In genomic region chr7:2521341-2521745, GRCh38 we compare ENCODE assay signal across 9 cellular contexts. TPM values are rescaled to one million over a fixed set of nuclear protein-coding genes. Genes with fewer than 3 reads are reported as not detected.
DNase-seq lines count a peak whose midpoint lies in the region; ATAC-seq and TF ChIP-seq lines count a peak whose summit lies in the region.
"Had no signal": no experiment of that assay in that cellular context is flagged by ENCODE, and none has a peak within 500 bp of the region (broad histone marks: within the 10 kb centered on the region; RNA-seq: fewer than 3 reads in every experiment).

No MANE protein-coding gene starts in this region.

- intact Hi-C loops in dendritic cell treated with granulocyte-macrophage colony-stimulating factor and Interleukin-4, amounts not matched to agents 40 ng/mL and 50 ng/mL, for 4 days (cut with micrococcal nuclease) = loop anchor here (5.0 to 10.0 kb wide), 2 partner anchors 36 to 113 kb away; partner anchors contain the start of genes BRAT1, IQCE and TTYH3

- no peak for TF ChIP-seq POLR2A in NB4 (IDR thresholded peaks at IDR 0.05; ENCODE audit: extremely low read depth, insufficient read length)

- no peak for ATAC-seq in GM19467 (IDR thresholded peaks at IDR 0.05; ENCODE audit: unreplicated experiment)

- no peaks in the 10 kb centered on the region for H3K9me3 Mint-ChIP-seq in dendritic cell treated with granulocyte-macrophage colony-stimulating factor and Interleukin-4, amounts not matched to agents 40 ng/mL and 50 ng/mL, for 4 days
- no peaks in the 10 kb centered on the region for H3K9me3 Mint-ChIP-seq in neural crest cell

- CTCF ChIA-PET in BJ (lab: Yijun Ruan, JAX) = interaction anchor here (1.0 to 1.6 kb wide), 2 partner anchors 53 to 56 kb away, joined by 3 read pairs; no protein-coding TSS in a partner anchor

- peaks cover 8% of the 10 kb centered on the region for H3K27me3 Mint-ChIP-seq in dendritic cell treated with granulocyte-macrophage colony-stimulating factor and Interleukin-4, amounts not matched to agents 40 ng/mL and 50 ng/mL, for 4 days
- peaks cover 9% of the 10 kb centered on the region for H3K27me3 Mint-ChIP-seq in neural crest cell (ENCODE audit: low read depth)

- DNase-seq in BJ (ENCODE audit: low read depth) (no peak), NB4 (ENCODE audit: low read depth) (no peak), neural crest cell (ENCODE audit: low read depth, low spot score) (no peak), RKO (ENCODE audit: low spot score) (no peak), NCI-H1417 treated with DMSO at 0.1 percent for 48 hours (lab: John Stamatoyannopoulos, UW) (no peak)
- DNase-seq in stimulated activated naive CD4-positive, alpha-beta T cell (lab: John Stamatoyannopoulos, UW) = no peak
- DNase-seq: MG63 had no signal

- POLR2A ChIA-PET in BJ (lab: Charles Lee) = no interaction called here

- TF ChIP-seq CTCF in BJ (IDR thresholded peaks at IDR 0.05; ENCODE audit: insufficient read depth, low read depth, low read length) = no peak
- no peak for TF ChIP-seq CTCF in NB4 (IDR thresholded peaks at IDR 0.05; ENCODE audit: low read depth, low read length)
- no peak for TF ChIP-seq CTCF in neural crest cell (conservative IDR thresholded peaks at IDR 0.05)

- H3K4me3 ChIP-seq in BJ (ENCODE audit: low read depth, low read length) (peak overlapping the region; percentile 52), NB4 (ENCODE audit: low read depth, low read length) (peak overlapping the region; percentile 7)
- H3K4me3 ChIP-seq: MG63 had no signal

- peak overlapping the region; percentile 87 for H3K27ac Mint-ChIP-seq in dendritic cell treated with granulocyte-macrophage colony-stimulating factor and Interleukin-4, amounts not matched to agents 40 ng/mL and 50 ng/mL, for 4 days
- peak overlapping the region; percentile 71 for H3K27ac Mint-ChIP-seq in neural crest cell (ENCODE audit: unreplicated experiment)

- peaks cover 69% of the 10 kb centered on the region for H3K4me1 Mint-ChIP-seq in dendritic cell treated with granulocyte-macrophage colony-stimulating factor and Interleukin-4, amounts not matched to agents 40 ng/mL and 50 ng/mL, for 4 days (ENCODE audit: low read depth)
- H3K4me1 Mint-ChIP-seq in neural crest cell = peaks cover 52% of the 10 kb centered on the region

- peak overlapping the region; percentile 100 for H3K4me3 Mint-ChIP-seq in dendritic cell treated with granulocyte-macrophage colony-stimulating factor and Interleukin-4, amounts not matched to agents 40 ng/mL and 50 ng/mL, for 4 days
- peak overlapping the region; percentile 87 for H3K4me3 Mint-ChIP-seq in neural crest cell

- no peaks in the 10 kb centered on the region for H3K27me3 ChIP-seq in BJ (ENCODE audit: control insufficient read depth, insufficient read depth, low read length)
- H3K27me3 ChIP-seq: MG63 had no signal

- peaks cover 57% of the 10 kb centered on the region for H3K36me3 Mint-ChIP-seq in dendritic cell treated with granulocyte-macrophage colony-stimulating factor and Interleukin-4, amounts not matched to agents 40 ng/mL and 50 ng/mL, for 4 days (ENCODE audit: low read depth)
- H3K36me3 Mint-ChIP-seq in neural crest cell (ENCODE audit: low read depth) = no peaks in the 10 kb centered on the region

- peaks cover 5% of the 10 kb centered on the region for H3K36me3 ChIP-seq in BJ (ENCODE audit: control insufficient read depth, insufficient read depth, low read length)
- H3K36me3 ChIP-seq: MG63 had no signal

RNA-seq across cellular contexts. Expression of gene LFNG, which starts 1.8 kb away (rescaled TPM):
- 2.0 and 3.1 TPM in 2 replicates for polyA plus RNA-seq in BJ (2011; rRNA removed)
- 2.2 TPM in 2 replicates for polyA minus RNA-seq in BJ (2011; rRNA and poly(A)+ RNA removed)
- total RNA-seq in neural crest cell = 39.0 and 44.9 TPM in 2 replicates

RNA-seq across cellular contexts. Expression of gene BRAT1, which starts 34.0 kb away (rescaled TPM):
- 9.1 and 17.9 TPM in 2 replicates for polyA plus RNA-seq in BJ (2011; rRNA removed)
- 7.7 and 8.5 TPM in 2 replicates for polyA minus RNA-seq in BJ (2011; rRNA and poly(A)+ RNA removed)
- 47.3 and 52.7 TPM in 2 replicates for total RNA-seq in neural crest cell

RNA-seq across cellular contexts. Expression of gene IQCE, which starts 37.4 kb away (rescaled TPM):
- polyA plus RNA-seq in BJ (2011; rRNA removed) = 6.8 and 9.9 TPM in 2 replicates
- 7.5 and 8.6 TPM in 2 replicates for polyA minus RNA-seq in BJ (2011; rRNA and poly(A)+ RNA removed)
- total RNA-seq in neural crest cell = 18.4 and 22.4 TPM in 2 replicates

RNA-seq across cellular contexts. Expression of gene GRIFIN, which starts 45.1 kb away (rescaled TPM):
- polyA plus RNA-seq in BJ (2011; rRNA removed) = not detected in 2 replicates
- polyA minus RNA-seq in BJ (2011; rRNA and poly(A)+ RNA removed) = not detected in 2 replicates
- total RNA-seq in neural crest cell = not detected in 2 replicates
